ENCODE assay signal across 24 cellular contexts in genomic region chr6:12436683-12437082, GRCh38.
DNase-seq lines count a peak whose midpoint lies in the region; ATAC-seq, FAIRE-seq and TF ChIP-seq lines count a peak whose summit lies in the region.
"Had no signal": no experiment of that assay in that cellular context is flagged by ENCODE, and none has a peak within 500 bp of the region (broad histone marks: within the 10 kb centered on the region; RNA-seq: fewer than 3 reads in every experiment).

No MANE protein-coding gene starts in this region.

- H2AFZ ChIP-seq in Loucy (ENCODE audit: low read length), result no peak overlapping the region; the same call in 1 of the 2 replicates
- no peak overlapping the region for H2AFZ ChIP-seq in endothelial cell of umbilical vein (ENCODE audit: low read depth, low read length)

- no peaks in the 10 kb centered on the region for H3K79me2 ChIP-seq in Loucy (ENCODE audit: insufficient read depth, low read length)
- no peaks in the 10 kb centered on the region for H3K79me2 ChIP-seq in endothelial cell of umbilical vein (ENCODE audit: control insufficient read depth, insufficient read depth, low read length)

- TF ChIP-seq CTCF in Loucy (conservative IDR thresholded peaks at IDR 0.05; ENCODE audit: low read length) (no peak), endothelial cell of umbilical vein (IDR thresholded peaks at IDR 0.05; ENCODE audit: extremely low read depth in 1 of 2, insufficient read depth in 1 of 2, low read depth in 1 of 2, low read length in 2 of 2) (no peak), right lobe of liver (IDR thresholded peaks at IDR 0.05) (no peak), thoracic aorta (IDR thresholded peaks at IDR 0.05) (no peak), osteocyte (IDR thresholded peaks at IDR 0.05) (no peak)

- ATAC-seq in right lobe of liver (peak; percentile 36 to 74 (median 58)), thoracic aorta (ENCODE audit: insufficient number of reproducible peaks, low FRiP score, low read depth) (no peak), HG03045 (IDR thresholded peaks at IDR 0.05; ENCODE audit: unreplicated experiment) (no peak)
- ATAC-seq: HCT116 had no signal

- dilution Hi-C loops in endothelial cell of umbilical vein (cut with MboI; ENCODE audit: extremely low pct_ligation_motif_present, low sequenced_read_pairs), result no loop called here

- H3K9me3 ChIP-seq in Loucy (ENCODE audit: insufficient read depth, low read depth, low read length) (peaks cover 14% of the 10 kb centered on the region; the same call in 1 of the 2 replicates), endothelial cell of umbilical vein (replicated peaks; ENCODE audit: control insufficient read depth, insufficient read depth, low read length) (no peaks in the 10 kb centered on the region), right lobe of liver (no peaks in the 10 kb centered on the region), thoracic aorta (no peaks in the 10 kb centered on the region)
- H3K9me3 ChIP-seq: BLaER1 had no signal

- H3K4me3 ChIP-seq in Loucy (ENCODE audit: low read length, poor library complexity, severe bottlenecking) (peak overlapping the region; percentile 51), endothelial cell of umbilical vein (replicated peaks in 1 of 3; ENCODE audit: insufficient read depth in 1 of 3, low read depth in 1 of 3, low read length in 3 of 3) (no peak overlapping the region), right lobe of liver (no peak overlapping the region), thoracic aorta (no peak overlapping the region)
- H3K4me3 ChIP-seq: BLaER1 had no signal

- CTCF ChIA-PET in endothelial cell of umbilical vein (lab: Charles Lee), result no interaction called here

- POLR2A ChIA-PET in endothelial cell of umbilical vein (lab: Charles Lee), result no interaction called here

- H3K36me3 ChIP-seq in Loucy (ENCODE audit: insufficient read depth, low read length) (no peaks in the 10 kb centered on the region; the same call in 1 of the 2 replicates), endothelial cell of umbilical vein (ENCODE audit: control insufficient read depth in 2 of 2, extremely low read depth in 1 of 2, insufficient read depth in 2 of 2, low read length in 2 of 2) (no peaks in the 10 kb centered on the region), right lobe of liver (no peaks in the 10 kb centered on the region), thoracic aorta (no peaks in the 10 kb centered on the region)
- H3K36me3 ChIP-seq: BLaER1 had no signal

- peak overlapping the region; percentile 68 for H3K4me2 ChIP-seq in Loucy (ENCODE audit: low read depth, low read length, poor library complexity, severe bottlenecking)
- no peak overlapping the region for H3K4me2 ChIP-seq in endothelial cell of umbilical vein (ENCODE audit: insufficient read depth, low read length)
- H3K4me2 ChIP-seq: KMS-11 had no signal

- H3K4me1 ChIP-seq in Loucy (ENCODE audit: insufficient read depth, low read length, poor library complexity, severe bottlenecking), result peaks cover 22% of the 10 kb centered on the region
- peaks cover 5% of the 10 kb centered on the region for H3K4me1 ChIP-seq in endothelial cell of umbilical vein (ENCODE audit: control insufficient read depth, extremely low read depth, insufficient read depth, low read length)
- H3K4me1 ChIP-seq in right lobe of liver, result peaks cover 0 to 8% (median 1%) of the 10 kb centered on the region in 4 donors
- H3K4me1 ChIP-seq in thoracic aorta (ENCODE audit: control insufficient read depth in 1 of 2, low read depth in 2 of 2), result peaks cover 13 to 23% of the 10 kb centered on the region in 2 donors

- H3K27ac Mint-ChIP-seq in osteocyte (ENCODE audit: unreplicated experiment), result no peak overlapping the region
- H3K27ac Mint-ChIP-seq: CD4-positive, alpha-beta memory T cell had no signal

- peaks cover 16% of the 10 kb centered on the region for H3K9me3 Mint-ChIP-seq in osteocyte (ENCODE audit: unreplicated experiment)

- H3K36me3 Mint-ChIP-seq in osteocyte (ENCODE audit: unreplicated experiment), result no peaks in the 10 kb centered on the region
- H3K36me3 Mint-ChIP-seq: CD4-positive, alpha-beta memory T cell had no signal

- H3K27me3 Mint-ChIP-seq in osteocyte (ENCODE audit: unreplicated experiment), result peaks cover 6% of the 10 kb centered on the region
- H3K27me3 Mint-ChIP-seq: CD4-positive, alpha-beta memory T cell had no signal

- H3K27me3 ChIP-seq in Loucy (ENCODE audit: insufficient read depth, low read length, poor library complexity, severe bottlenecking) (no peaks in the 10 kb centered on the region), endothelial cell of umbilical vein (ENCODE audit: control insufficient read depth in 2 of 2, insufficient read depth in 2 of 2, low read length in 2 of 2) (no peaks in the 10 kb centered on the region), right lobe of liver (no peaks in the 10 kb centered on the region), thoracic aorta (replicated peaks; ENCODE audit: insufficient read depth) (no peaks in the 10 kb centered on the region)
- H3K27me3 ChIP-seq: BLaER1 had no signal

- H3K9ac ChIP-seq in Loucy (ENCODE audit: low read depth, low read length, poor library complexity, severe bottlenecking), result no peak overlapping the region
- H3K9ac ChIP-seq in endothelial cell of umbilical vein (replicated peaks; ENCODE audit: extremely low read depth, insufficient read depth, low read length), result no peak overlapping the region
- H3K9ac ChIP-seq: BLaER1, KMS-11 had no signal

- H3K27ac ChIP-seq in endothelial cell of umbilical vein (ENCODE audit: insufficient read depth, low read depth, low read length), result no peak overlapping the region
- H3K27ac ChIP-seq in right lobe of liver, result no peak overlapping the region
- peak overlapping the region; percentile 10 to 58 for H3K27ac ChIP-seq in thoracic aorta
- H3K27ac ChIP-seq: BLaER1, KMS-11 had no signal

- peak; percentile 37 for DNase-seq in endothelial cell of umbilical vein (ENCODE audit: low read depth, low spot score)
- no peak for DNase-seq in right lobe of liver
- no peak for DNase-seq in thoracic aorta (ENCODE audit: low spot score)
- DNase-seq in NCI-H1930 (lab: John Stamatoyannopoulos, UW), result no peak
- no peak for DNase-seq in osteocyte (ENCODE audit: extremely low spot score, unreplicated experiment)
- DNase-seq: ACHN; CD4-positive, alpha-beta memory T cell; DMS153; GDM1; IMR-90; NCI-H1048; NCI-H1436; NCI-H187 treated with DMSO at 0.1 percent for 48 hours; NCI-H510A; NCI-H82; OCI-M1; Right ventricle myocardium superior had no signal

- no peak for TF ChIP-seq POLR2A in endothelial cell of umbilical vein (IDR thresholded peaks at IDR 0.05; ENCODE audit: low read depth, low read length)
- TF ChIP-seq POLR2A in right lobe of liver (IDR thresholded peaks at IDR 0.05), result no peak

- no peaks in the 10 kb centered on the region for H3K9me1 ChIP-seq in endothelial cell of umbilical vein (replicated peaks; ENCODE audit: control insufficient read depth, extremely low read depth, insufficient read depth, low read length)

- intact Hi-C loops in endothelial cell of umbilical vein (cut with micrococcal nuclease) (loop anchor here (1.0 kb wide), 1 partner anchor 101 kb away; no protein-coding TSS in a partner anchor), right lobe of liver (cut with DNase I) (no loop called here)

- H4K20me1 ChIP-seq in Loucy (ENCODE audit: insufficient read depth, low read length, poor library complexity, severe bottlenecking) (no peaks in the 10 kb centered on the region), endothelial cell of umbilical vein (replicated peaks; ENCODE audit: control insufficient read depth, extremely low read depth, insufficient read depth, low read length) (no peaks in the 10 kb centered on the region)
- H4K20me1 ChIP-seq: BLaER1 had no signal

- no TSS peak for BruUV-seq in endothelial cell of umbilical vein (replicated peaks; lab: Mats Ljungman, UMichigan)

- no peak for FAIRE-seq in endothelial cell of umbilical vein (lab: Jason Lieb, UNC)
- FAIRE-seq: H1, HTR-8/SVneo had no signal

- WGBS in right lobe of liver (ENCODE audit: insufficient coverage, low coverage, low lambda C conversion rate, missing lambda C conversion rate), result 38% methylated on average over 1 of the region's 1 CpG

- H3K4me3 Mint-ChIP-seq in osteocyte (ENCODE audit: unreplicated experiment), result no peak overlapping the region
- H3K4me3 Mint-ChIP-seq: CD4-positive, alpha-beta memory T cell had no signal

- H3K4me1 Mint-ChIP-seq in osteocyte (ENCODE audit: unreplicated experiment), result peaks cover 6% of the 10 kb centered on the region
- H3K4me1 Mint-ChIP-seq: CD4-positive, alpha-beta memory T cell had no signal

- no peaks in the 10 kb centered on the region for H3K9me2 ChIP-seq in Loucy (replicated peaks; ENCODE audit: low read depth, low read length)

- H3F3A ChIP-seq in Loucy (ENCODE audit: low read depth), result 0 out of 2 replicates have a peak, but pooled peaks cover 3% of the 10 kb centered on the region

TF ChIP-seq in endothelial cell of umbilical vein, 7 proteins besides CTCF, POLR2A, EP300 and RAD21:
- TF ChIP-seq MYC (IDR thresholded peaks at IDR 0.05; ENCODE audit: low read depth, low read length) (no peak), POLR2AphosphoS5 (IDR thresholded peaks at IDR 0.05; ENCODE audit: insufficient read depth, low read depth, low read length) (no peak), JUN (IDR thresholded peaks at IDR 0.05; ENCODE audit: borderline replicate concordance, insufficient read depth, insufficient read length, low read depth) (no peak), GATA2 (IDR thresholded peaks at IDR 0.05; ENCODE audit: insufficient read depth, insufficient read length, low read depth, low read length) (no peak), EZH2 (IDR thresholded peaks at IDR 0.05; ENCODE audit: borderline replicate concordance, low read depth, low read length, severe bottlenecking) (no peak), MAX (IDR thresholded peaks at IDR 0.05; ENCODE audit: insufficient read depth, insufficient read length) (no peak), FOS (IDR thresholded peaks at IDR 0.05; ENCODE audit: borderline replicate concordance, insufficient read depth, low read length) (no peak)

Comparison
In these comparisons a context has a peak if more than half of its experiments do, and no peak if none do; other contexts are left out.
1. H3K27ac ChIP-seq: peak in thoracic aorta (2 of 2); none in endothelial cell of umbilical vein (single experiment) and right lobe of liver (0 of 3).
2. ATAC-seq: peak in right lobe of liver (4 of 4); none in thoracic aorta (single experiment) and HG03045 (single experiment).